ENCODE assay signal across 1 cellular context in genomic region chr12:48851883-48852733, GRCh38.
A peak's percentile ranks its signal among the peaks of the same experiment; 100 is the strongest.
TF ChIP-seq lines count a peak whose summit lies in the region.

Gene DDX23, minus strand, starts transcription at chr12:48852163. Its CDS starts 6,381 bp downstream, at chr12:48845782.

TF ChIP-seq in HepG2, 621 proteins besides CTCF, POLR2A, EP300 and RAD21 (continued from another document and continues in another):
- TF ChIP-seq SP140L (CRISPR knock-in tag; IDR thresholded peaks at IDR 0.05; ENCODE audit: borderline replicate concordance) (no peak), ZNF782 (CRISPR knock-in tag; IDR thresholded peaks at IDR 0.05; ENCODE audit: borderline replicate concordance) (peak; percentile 73; the same call in 1 of the 2 replicates), RBM39 (IDR thresholded peaks at IDR 0.05; ENCODE audit: low read depth, low read length, poor library complexity, severe bottlenecking) (peak; percentile 88), HMGA1 (CRISPR knock-in tag; conservative IDR thresholded peaks at IDR 0.05) (no peak), ZBTB34 (CRISPR knock-in tag; IDR thresholded peaks at IDR 0.05) (peak; percentile 66; the same call in 1 of the 2 replicates), SRF (IDR thresholded peaks at IDR 0.05; ENCODE audit: low read depth, low read length) (0 out of 2 replicates have a peak, but pooled peaks have one; percentile 38), NFIB (CRISPR knock-in tag; IDR thresholded peaks at IDR 0.05; ENCODE audit: borderline replicate concordance) (no peak), ZNF121 (CRISPR knock-in tag; IDR thresholded peaks at IDR 0.05) (no peak), MBD4 (IDR thresholded peaks at IDR 0.05; ENCODE audit: borderline replicate concordance, low read length) (no peak), KDM4B (CRISPR knock-in tag; IDR thresholded peaks at IDR 0.05) (0 out of 2 replicates have a peak, but pooled peaks have one; percentile 45), ARNT (IDR thresholded peaks at IDR 0.05) (no peak), ZNF44 (CRISPR knock-in tag; IDR thresholded peaks at IDR 0.05) (peak; percentile 89; the same call in 1 of the 2 replicates), ZNF672 (CRISPR knock-in tag; IDR thresholded peaks at IDR 0.05) (no peak), GPBP1L1 (CRISPR knock-in tag; IDR thresholded peaks at IDR 0.05) (no peak), TP53 (CRISPR knock-in tag; conservative IDR thresholded peaks at IDR 0.05) (no peak), ZFY (CRISPR knock-in tag; IDR thresholded peaks at IDR 0.05) (peak; percentile 95), ZNF678 (CRISPR knock-in tag; IDR thresholded peaks at IDR 0.05) (no peak), POLR2AphosphoS2 (IDR thresholded peaks at IDR 0.05; ENCODE audit: low read depth, low read length) (no peak), ZNF142 (CRISPR knock-in tag; IDR thresholded peaks at IDR 0.05) (peak; percentile 47; the same call in 1 of the 2 replicates), SIX1 (CRISPR knock-in tag; IDR thresholded peaks at IDR 0.05; ENCODE audit: borderline replicate concordance) (no peak; the same call in 1 of the 2 replicates), GZF1 (CRISPR knock-in tag; IDR thresholded peaks at IDR 0.05) (0 out of 2 replicates have a peak, but pooled peaks have one; percentile 68), BRD4 (CRISPR knock-in tag; IDR thresholded peaks at IDR 0.05) (0 out of 2 replicates have a peak, but pooled peaks have one; percentile 68), SPEN (CRISPR knock-in tag; IDR thresholded peaks at IDR 0.05; ENCODE audit: low read depth) (peak; percentile 70; the same call in 1 of the 2 replicates), ZFP41 (CRISPR knock-in tag; IDR thresholded peaks at IDR 0.05; ENCODE audit: borderline replicate concordance) (no peak), ZNF713 (CRISPR knock-in tag; IDR thresholded peaks at IDR 0.05) (no peak), ZFP36L2 (CRISPR knock-in tag; IDR thresholded peaks at IDR 0.05) (no peak; the same call in 1 of the 2 replicates), ZNF354B (CRISPR knock-in tag; IDR thresholded peaks at IDR 0.05) (no peak), FOXK1 (CRISPR knock-in tag; IDR thresholded peaks at IDR 0.05; ENCODE audit: borderline replicate concordance, low read depth) (peak; percentile 75; the same call in 1 of the 2 replicates), ZNF333 (CRISPR knock-in tag; IDR thresholded peaks at IDR 0.05; ENCODE audit: borderline replicate concordance) (0 out of 2 replicates have a peak, but pooled peaks have one; percentile 79), ZFP82 (CRISPR knock-in tag; IDR thresholded peaks at IDR 0.05; ENCODE audit: borderline replicate concordance) (peak; percentile 72; the same call in 1 of the 2 replicates), ZNF576 (CRISPR knock-in tag; IDR thresholded peaks at IDR 0.05) (no peak), TCF7L2 (IDR thresholded peaks at IDR 0.05; ENCODE audit: low read depth, low read length) (no peak), LBX2 (CRISPR knock-in tag; IDR thresholded peaks at IDR 0.05; ENCODE audit: borderline replicate concordance) (no peak), ZNF343 (CRISPR knock-in tag; IDR thresholded peaks at IDR 0.05) (peak; percentile 61; the same call in 1 of the 2 replicates)
- TF ChIP-seq, protein P1, sequence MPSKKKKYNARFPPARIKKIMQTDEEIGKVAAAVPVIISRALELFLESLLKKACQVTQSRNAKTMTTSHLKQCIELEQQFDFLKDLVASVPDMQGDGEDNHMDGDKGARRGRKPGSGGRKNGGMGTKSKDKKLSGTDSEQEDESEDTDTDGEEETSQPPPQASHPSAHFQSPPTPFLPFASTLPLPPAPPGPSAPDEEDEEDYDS (CRISPR knock-in tag; IDR thresholded peaks at IDR 0.05), result no peak
- TF ChIP-seq, protein P2, sequence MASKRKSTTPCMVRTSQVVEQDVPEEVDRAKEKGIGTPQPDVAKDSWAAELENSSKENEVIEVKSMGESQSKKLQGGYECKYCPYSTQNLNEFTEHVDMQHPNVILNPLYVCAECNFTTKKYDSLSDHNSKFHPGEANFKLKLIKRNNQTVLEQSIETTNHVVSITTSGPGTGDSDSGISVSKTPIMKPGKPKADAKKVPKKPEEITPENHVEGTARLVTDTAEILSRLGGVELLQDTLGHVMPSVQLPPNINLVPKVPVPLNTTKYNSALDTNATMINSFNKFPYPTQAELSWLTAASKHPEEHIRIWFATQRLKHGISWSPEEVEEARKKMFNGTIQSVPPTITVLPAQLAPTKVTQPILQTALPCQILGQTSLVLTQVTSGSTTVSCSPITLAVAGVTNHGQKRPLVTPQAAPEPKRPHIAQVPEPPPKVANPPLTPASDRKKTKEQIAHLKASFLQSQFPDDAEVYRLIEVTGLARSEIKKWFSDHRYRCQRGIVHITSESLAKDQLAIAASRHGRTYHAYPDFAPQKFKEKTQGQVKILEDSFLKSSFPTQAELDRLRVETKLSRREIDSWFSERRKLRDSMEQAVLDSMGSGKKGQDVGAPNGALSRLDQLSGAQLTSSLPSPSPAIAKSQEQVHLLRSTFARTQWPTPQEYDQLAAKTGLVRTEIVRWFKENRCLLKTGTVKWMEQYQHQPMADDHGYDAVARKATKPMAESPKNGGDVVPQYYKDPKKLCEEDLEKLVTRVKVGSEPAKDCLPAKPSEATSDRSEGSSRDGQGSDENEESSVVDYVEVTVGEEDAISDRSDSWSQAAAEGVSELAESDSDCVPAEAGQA (IDR thresholded peaks at IDR 0.05; ENCODE audit: low read depth), result peak; percentile 82
- TF ChIP-seq, protein P2 (CRISPR knock-in tag; IDR thresholded peaks at IDR 0.05; ENCODE audit: borderline replicate concordance), result no peak
- TF ChIP-seq, protein P3, sequence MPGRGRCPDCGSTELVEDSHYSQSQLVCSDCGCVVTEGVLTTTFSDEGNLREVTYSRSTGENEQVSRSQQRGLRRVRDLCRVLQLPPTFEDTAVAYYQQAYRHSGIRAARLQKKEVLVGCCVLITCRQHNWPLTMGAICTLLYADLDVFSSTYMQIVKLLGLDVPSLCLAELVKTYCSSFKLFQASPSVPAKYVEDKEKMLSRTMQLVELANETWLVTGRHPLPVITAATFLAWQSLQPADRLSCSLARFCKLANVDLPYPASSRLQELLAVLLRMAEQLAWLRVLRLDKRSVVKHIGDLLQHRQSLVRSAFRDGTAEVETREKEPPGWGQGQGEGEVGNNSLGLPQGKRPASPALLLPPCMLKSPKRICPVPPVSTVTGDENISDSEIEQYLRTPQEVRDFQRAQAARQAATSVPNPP (CRISPR knock-in tag; IDR thresholded peaks at IDR 0.05), result no peak
- TF ChIP-seq, protein P4, sequence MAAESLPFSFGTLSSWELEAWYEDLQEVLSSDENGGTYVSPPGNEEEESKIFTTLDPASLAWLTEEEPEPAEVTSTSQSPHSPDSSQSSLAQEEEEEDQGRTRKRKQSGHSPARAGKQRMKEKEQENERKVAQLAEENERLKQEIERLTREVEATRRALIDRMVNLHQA (CRISPR knock-in tag; IDR thresholded peaks at IDR 0.05), result no peak
- TF ChIP-seq, protein P5, sequence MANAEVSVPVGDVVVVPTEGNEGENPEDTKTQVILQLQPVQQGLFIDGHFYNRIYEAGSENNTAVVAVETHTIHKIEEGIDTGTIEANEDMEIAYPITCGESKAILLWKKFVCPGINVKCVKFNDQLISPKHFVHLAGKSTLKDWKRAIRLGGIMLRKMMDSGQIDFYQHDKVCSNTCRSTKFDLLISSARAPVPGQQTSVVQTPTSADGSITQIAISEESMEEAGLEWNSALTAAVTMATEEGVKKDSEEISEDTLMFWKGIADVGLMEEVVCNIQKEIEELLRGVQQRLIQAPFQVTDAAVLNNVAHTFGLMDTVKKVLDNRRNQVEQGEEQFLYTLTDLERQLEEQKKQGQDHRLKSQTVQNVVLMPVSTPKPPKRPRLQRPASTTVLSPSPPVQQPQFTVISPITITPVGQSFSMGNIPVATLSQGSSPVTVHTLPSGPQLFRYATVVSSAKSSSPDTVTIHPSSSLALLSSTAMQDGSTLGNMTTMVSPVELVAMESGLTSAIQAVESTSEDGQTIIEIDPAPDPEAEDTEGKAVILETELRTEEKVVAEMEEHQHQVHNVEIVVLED (CRISPR knock-in tag; IDR thresholded peaks at IDR 0.05; ENCODE audit: borderline replicate concordance), result peak; percentile 95
